ENCODE assay signal across 1 cellular context in the genomic region with DNA sequence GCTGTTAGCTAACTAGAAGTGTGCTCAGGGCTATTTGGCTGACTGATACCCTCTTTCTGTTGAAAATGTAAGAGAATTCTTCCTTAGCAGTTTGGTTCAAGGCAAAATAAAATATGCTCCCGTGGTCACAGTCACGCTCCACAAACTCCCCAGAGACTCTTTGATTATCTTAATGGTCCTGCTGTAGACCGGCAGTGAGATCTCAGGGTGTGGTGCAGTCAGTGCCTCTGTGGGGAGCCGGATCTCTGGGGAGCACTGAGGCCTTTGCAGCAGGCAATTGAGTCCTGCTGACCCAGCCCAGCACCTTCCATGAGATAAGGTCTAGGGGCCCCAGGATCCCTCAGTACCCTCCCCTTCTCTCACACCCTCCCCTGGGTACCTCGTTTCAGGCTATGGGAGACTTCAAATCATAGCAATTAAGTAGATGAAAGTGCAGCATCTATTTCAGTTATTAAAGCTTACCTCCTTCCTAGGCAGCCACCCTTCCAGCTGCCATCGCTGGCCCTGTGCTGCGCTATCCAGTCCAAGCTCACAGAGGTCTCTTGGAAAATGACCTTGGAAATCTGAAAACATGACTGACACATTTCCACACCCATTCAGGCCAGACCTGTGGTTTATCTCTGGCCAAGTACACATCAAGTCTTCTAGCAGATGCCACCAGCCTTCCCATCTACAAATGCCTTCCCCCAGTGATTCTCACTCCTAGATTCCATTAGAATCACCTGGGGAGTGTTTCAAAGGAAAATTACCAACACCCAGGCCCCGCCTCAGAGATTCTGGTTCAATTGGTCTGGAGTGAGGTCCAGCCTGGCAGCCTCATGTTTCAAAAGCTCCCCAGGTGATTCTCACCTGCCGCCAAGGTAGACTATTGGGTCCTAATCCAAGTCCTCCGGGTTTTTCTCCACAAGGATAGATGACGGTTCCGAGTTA.
TF ChIP-seq lines count a peak whose summit lies in the region.

No MANE protein-coding gene starts in this region.

TF ChIP-seq in IMR-90, 13 proteins besides CTCF, POLR2A, EP300 and RAD21 (continued from another document):
- TF ChIP-seq, protein P1, sequence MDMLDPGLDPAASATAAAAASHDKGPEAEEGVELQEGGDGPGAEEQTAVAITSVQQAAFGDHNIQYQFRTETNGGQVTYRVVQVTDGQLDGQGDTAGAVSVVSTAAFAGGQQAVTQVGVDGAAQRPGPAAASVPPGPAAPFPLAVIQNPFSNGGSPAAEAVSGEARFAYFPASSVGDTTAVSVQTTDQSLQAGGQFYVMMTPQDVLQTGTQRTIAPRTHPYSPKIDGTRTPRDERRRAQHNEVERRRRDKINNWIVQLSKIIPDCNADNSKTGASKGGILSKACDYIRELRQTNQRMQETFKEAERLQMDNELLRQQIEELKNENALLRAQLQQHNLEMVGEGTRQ (IDR thresholded peaks at IDR 0.05; ENCODE audit: low read depth, low read length) = no peak
- TF ChIP-seq MXI1 (IDR thresholded peaks at IDR 0.05; ENCODE audit: borderline replicate concordance, low read depth, low read length) (no peak), NFE2L2 (IDR thresholded peaks at IDR 0.05; ENCODE audit: low read depth, low read length) (no peak), RFX5 (IDR thresholded peaks at IDR 0.05; ENCODE audit: low read depth, low read length) (no peak)
